Comparison of ENCODE assay signal across 21 cellular contexts in the genomic region with DNA sequence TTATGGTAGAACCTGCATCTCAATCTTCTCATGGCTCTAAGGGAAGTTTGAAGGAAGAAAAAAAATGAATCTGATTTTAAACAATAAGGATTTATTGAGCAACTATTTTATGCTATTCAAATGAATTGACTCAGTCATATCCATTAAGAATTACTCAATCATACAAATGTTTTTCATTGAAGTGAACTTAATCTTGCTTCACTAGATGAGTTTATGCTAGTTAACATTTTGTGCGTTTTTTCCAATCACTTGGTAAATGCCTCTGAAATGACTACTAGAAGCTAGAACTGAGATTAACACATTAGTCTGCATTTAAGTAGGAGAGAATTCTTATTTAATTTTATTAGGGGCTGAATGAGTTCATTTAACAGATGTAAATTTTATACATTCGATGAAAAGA. TPM values are rescaled to one million over a fixed set of nuclear protein-coding genes. Genes with fewer than 3 reads are reported as not detected.
A peak's percentile ranks its signal among the peaks of the same experiment; 100 is the strongest.
DNase-seq lines count a peak whose midpoint lies in the region; ATAC-seq and TF ChIP-seq lines count a peak whose summit lies in the region.
"Had no signal": no experiment of that assay in that cellular context is flagged by ENCODE, and none has a peak within 500 bp of the region (broad histone marks: within the 10 kb centered on the region; RNA-seq: fewer than 3 reads in every experiment).

No MANE protein-coding gene starts in this region.

- H3K79me2 ChIP-seq in SK-N-SH (ENCODE audit: insufficient read depth), result no peaks in the 10 kb centered on the region

- H3K27me3 ChIP-seq in SK-N-SH (ENCODE audit: insufficient read depth), result no peaks in the 10 kb centered on the region
- no peaks in the 10 kb centered on the region for H3K27me3 ChIP-seq in brain microvascular endothelial cell (replicated peaks)

- H3K27me3 Mint-ChIP-seq in activated CD4-positive, alpha-beta T cell treated with anti-CD3 and anti-CD28 coated beads, Interleukin-2, amount 10 ng/mL, durations not matched to agents 24 days and 14 days, result peaks cover 10% of the 10 kb centered on the region

- H3K9me3 Mint-ChIP-seq in activated CD4-positive, alpha-beta T cell treated with anti-CD3 and anti-CD28 coated beads, Interleukin-2, amount 10 ng/mL, durations not matched to agents 24 days and 14 days, result no peaks in the 10 kb centered on the region
- H3K9me3 Mint-ChIP-seq: CD4-positive, alpha-beta T cell had no signal

- no peaks in the 10 kb centered on the region for H4K20me1 ChIP-seq in SK-N-SH (ENCODE audit: insufficient read depth)

- DNase-seq in SK-N-SH (no peak), brain microvascular endothelial cell (no peak), foreskin fibroblast (peak; percentile 25 to 36), Right ventricle myocardium superior (no peak), midbrain (lab: John Stamatoyannopoulos, UW) (no peak)
- DNase-seq in activated CD4-positive, alpha-beta T cell treated with anti-CD3 and anti-CD28 coated beads, Interleukin-2, amount 10 ng/mL, durations not matched to agents 24 days and 14 days, result no peak
- DNase-seq: Caco-2; CD4-positive, alpha-beta T cell; GOT3; NCI-H1417; NCI-H187; NCI-H2227 treated with DMSO at 0.1 percent for 48 hours; NCI-H524; SIG-M5 had no signal

- no peaks in the 10 kb centered on the region for H3K36me3 Mint-ChIP-seq in activated CD4-positive, alpha-beta T cell treated with anti-CD3 and anti-CD28 coated beads, Interleukin-2, amount 10 ng/mL, durations not matched to agents 24 days and 14 days (ENCODE audit: low read depth)

- 51% methylated on average over 2 of the region's 2 CpGs for WGBS in SK-N-SH (ENCODE audit: low lambda C conversion rate)

- H3K4me3 ChIP-seq in SK-N-SH (ENCODE audit: low read depth in 2 of 2, low read length in 1 of 2) (no peak overlapping the region), brain microvascular endothelial cell (ENCODE audit: low read depth, low read length) (no peak overlapping the region), foreskin fibroblast (ENCODE audit: low read depth in 1 of 2, low read length in 2 of 2) (no peak overlapping the region)

- no peak overlapping the region for H3K4me3 Mint-ChIP-seq in activated CD4-positive, alpha-beta T cell treated with anti-CD3 and anti-CD28 coated beads, Interleukin-2, amount 10 ng/mL, durations not matched to agents 24 days and 14 days
- H3K4me3 Mint-ChIP-seq: CD4-positive, alpha-beta T cell had no signal

- H3K9ac ChIP-seq in SK-N-SH, result peak overlapping the region; percentile 34; the same call in 1 of the 2 replicates
- H3K9ac ChIP-seq: KMS-11 had no signal

- H3K4me1 Mint-ChIP-seq in activated CD4-positive, alpha-beta T cell treated with anti-CD3 and anti-CD28 coated beads, Interleukin-2, amount 10 ng/mL, durations not matched to agents 24 days and 14 days, result no peaks in the 10 kb centered on the region

- no peaks in the 10 kb centered on the region for H3K9me3 ChIP-seq in SK-N-SH
- H3K9me3 ChIP-seq: Caco-2 had no signal

- intact Hi-C loops in activated CD4-positive, alpha-beta T cell treated with anti-CD3 and anti-CD28 coated beads, Interleukin-2, amount 10 ng/mL, durations not matched to agents 24 days and 14 days (cut with micrococcal nuclease), result no loop called here
- intact Hi-C loops in Right ventricle myocardium superior (cut with DNase I), result no loop called here

- no peak for TF ChIP-seq RAD21 in SK-N-SH (IDR thresholded peaks at IDR 0.05; ENCODE audit: low read length)

- CTCF ChIA-PET in SK-N-SH (lab: Yijun Ruan, JAX), result interaction anchor here (1.1 to 1.3 kb wide), 3 partner anchors 33 to 529 kb away, joined by 3 to 4 read pairs (median 3); no protein-coding TSS in a partner anchor

- H3K9me2 ChIP-seq in SK-N-SH, result no peaks in the 10 kb centered on the region

- TF ChIP-seq EP300 in SK-N-SH (IDR thresholded peaks at IDR 0.05; ENCODE audit: borderline replicate concordance in 1 of 2, low read depth in 1 of 2, low read length in 1 of 2), result no peak

- in situ Hi-C loops in brain microvascular endothelial cell (cut with HindIII; ENCODE audit: low pct_ligation_motif_present, low sequenced_read_pairs), result no loop called here

- ATAC-seq in SK-N-SH treated with all-trans-retinoic acid at 6 μM for 48 hours, result no peak
- ATAC-seq in Right ventricle myocardium superior (ENCODE audit: poor library complexity), result no peak
- no peak for ATAC-seq in HG03280 (IDR thresholded peaks at IDR 0.05; ENCODE audit: unreplicated experiment)

- POLR2A ChIA-PET in SK-N-SH (lab: Yijun Ruan, JAX), result no interaction called here

- H3K36me3 ChIP-seq in SK-N-SH (replicated peaks in 1 of 2; ENCODE audit: control insufficient read depth in 1 of 2, insufficient read depth in 2 of 2, low read length in 1 of 2) (no peaks in the 10 kb centered on the region), brain microvascular endothelial cell (replicated peaks) (no peaks in the 10 kb centered on the region)

- H3K27ac ChIP-seq in SK-N-SH (ENCODE audit: low read depth in 2 of 2, low read length in 1 of 2), result peak overlapping the region in 1 of 2 experiments; percentile 81; a peak in 2 of 4 replicates
- H3K27ac ChIP-seq in brain microvascular endothelial cell, result peak overlapping the region; percentile 90
- H3K27ac ChIP-seq: 22Rv1, KMS-11 had no signal

- no peak overlapping the region for H3K4me2 ChIP-seq in SK-N-SH
- H3K4me2 ChIP-seq: KMS-11 had no signal

- peaks cover 54% of the 10 kb centered on the region for H3F3A ChIP-seq in SK-N-SH (replicated peaks; ENCODE audit: insufficient read depth)

- H2AFZ ChIP-seq in SK-N-SH (ENCODE audit: low read depth), result no peak overlapping the region

- no peak overlapping the region for H3K27ac Mint-ChIP-seq in activated CD4-positive, alpha-beta T cell treated with anti-CD3 and anti-CD28 coated beads, Interleukin-2, amount 10 ng/mL, durations not matched to agents 24 days and 14 days
- H3K27ac Mint-ChIP-seq: CD4-positive, alpha-beta T cell had no signal

- H3K4me1 ChIP-seq in SK-N-SH (ENCODE audit: control insufficient read depth in 1 of 2, insufficient read depth in 2 of 2, low read depth in 1 of 2, low read length in 1 of 2), result peaks cover 0 to 36% of the 10 kb centered on the region in 2 experiments; a peak in 2 of 4 replicates
- H3K4me1 ChIP-seq: Caco-2 had no signal

- TF ChIP-seq CTCF in SK-N-SH (IDR thresholded peaks at IDR 0.05), result no peak
- no peak for TF ChIP-seq CTCF in brain microvascular endothelial cell (IDR thresholded peaks at IDR 0.05; ENCODE audit: low read depth, low read length, missing control alignments)
- TF ChIP-seq CTCF in foreskin fibroblast (IDR thresholded peaks at IDR 0.05; ENCODE audit: low read depth, low read length), result no peak

TF ChIP-seq in SK-N-SH, 30 proteins besides CTCF, POLR2A, EP300 and RAD21 (continues in another document):
- TF ChIP-seq PBX3 (IDR thresholded peaks at IDR 0.05) (no peak), RCOR1 (IDR thresholded peaks at IDR 0.05; ENCODE audit: low read length) (no peak)

TF ChIP-seq in SK-N-SH treated with all-trans-retinoic acid at 6 μM for 48 hours, 23 proteins besides CTCF, POLR2A, EP300 and RAD21:
- TF ChIP-seq ZNF70 (CRISPR knock-in tag; IDR thresholded peaks at IDR 0.05), result no peak
- TF ChIP-seq PATZ1 (CRISPR knock-in tag; IDR thresholded peaks at IDR 0.05; ENCODE audit: borderline replicate concordance), result no peak

RNA-seq across cellular contexts. Expression of gene RXFP2, which starts 25.2 kb away (rescaled TPM):
- not detected in 2 replicates for polyA plus RNA-seq in SK-N-SH (2012; rRNA removed)
- polyA plus RNA-seq in SK-N-SH (2012; cell fraction: cytosol; rRNA removed), result not detected in 2 replicates
- not detected in 2 replicates for polyA plus RNA-seq in SK-N-SH (2012; cell fraction: nucleus; rRNA removed)
- not detected in 2 replicates for total RNA-seq in activated CD4-positive, alpha-beta T cell treated with anti-CD3 and anti-CD28 coated beads, Interleukin-2, amount 10 ng/mL, durations not matched to agents 24 days and 14 days
- total RNA-seq in Right ventricle myocardium superior, result not detected
- total RNA-seq: Caco-2; CD4-positive, alpha-beta T cell; Daoy; HT-29 had no signal
- polyA plus RNA-seq: BJ had no signal

Comparison
In these comparisons a context has a peak if more than half of its experiments do, and no peak if none do; other contexts are left out.
1. DNase-seq: peak in foreskin fibroblast (2 of 2); none in SK-N-SH (single experiment), brain microvascular endothelial cell (single experiment), activated CD4-positive, alpha-beta T cell treated with anti-CD3 and anti-CD28 coated beads, Interleukin-2, amount 10 ng/mL, durations not matched to agents 24 days and 14 days (single experiment), Right ventricle myocardium superior (single experiment) and midbrain (single experiment).